In the genomic region with DNA sequence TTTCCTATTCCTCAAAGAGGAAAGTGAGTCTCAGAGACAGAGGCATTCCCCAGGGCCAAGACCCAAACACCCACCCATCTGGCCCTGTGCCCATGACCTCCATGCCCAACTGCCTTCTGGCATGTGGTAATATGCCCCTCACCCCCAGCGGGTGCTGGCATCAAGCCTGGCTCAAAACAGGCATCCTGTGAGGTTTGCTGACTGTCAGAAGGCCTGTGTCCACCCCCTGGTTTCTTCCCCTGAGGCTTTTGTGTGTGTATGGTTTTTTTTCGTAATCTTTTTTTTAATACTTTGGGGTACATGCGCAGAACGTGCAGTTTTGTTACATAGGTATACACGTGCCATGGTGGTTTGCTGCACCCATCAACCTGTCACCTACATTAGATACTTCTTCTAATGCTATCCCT, we compare ENCODE assay signal across 12 cellular contexts. TPM values are rescaled to one million over a fixed set of nuclear protein-coding genes. Genes with fewer than 3 reads are reported as not detected.
DNase-seq lines count a peak whose midpoint lies in the region; TF ChIP-seq lines count a peak whose summit lies in the region.
"Had no signal": no experiment of that assay in that cellular context is flagged by ENCODE, and none has a peak within 500 bp of the region (broad histone marks: within the 10 kb centered on the region; RNA-seq: fewer than 3 reads in every experiment).

No MANE protein-coding gene starts in this region.

- no peaks in the 10 kb centered on the region for H3K79me2 ChIP-seq in OCI-LY3 (ENCODE audit: low read length)

- TF ChIP-seq CTCF in OCI-LY3 (IDR thresholded peaks at IDR 0.05; ENCODE audit: low read depth, low read length) (no peak), esophagus squamous epithelium (IDR thresholded peaks at IDR 0.05) (no peak), prostate gland (IDR thresholded peaks at IDR 0.05) (no peak), GM13976 (IDR thresholded peaks at IDR 0.05; ENCODE audit: borderline replicate concordance, control extremely low read depth, extremely low read depth, insufficient read depth, missing control alignments) (no peak)

- H3K36me3 ChIP-seq in OCI-LY3 (replicated peaks; ENCODE audit: low read depth, low read length) (peaks cover 5% of the 10 kb centered on the region), esophagus squamous epithelium (peaks cover 0 to 67% (median 0%) of the 10 kb centered on the region in 3 donors), prostate gland (no peaks in the 10 kb centered on the region)

- H3K4me1 ChIP-seq in OCI-LY3 (ENCODE audit: low read length): peaks cover 53% of the 10 kb centered on the region
- H3K4me1 ChIP-seq in esophagus squamous epithelium: peaks cover 0 to 31% (median 12%) of the 10 kb centered on the region in 3 donors
- no peaks in the 10 kb centered on the region for H3K4me1 ChIP-seq in prostate gland (replicated peaks)

- H3K27ac ChIP-seq in OCI-LY3 (ENCODE audit: low read length): no peak overlapping the region
- peak overlapping the region in 3 of 4 donors; percentile 88 to 93 (median 89) for H3K27ac ChIP-seq in esophagus squamous epithelium
- H3K27ac ChIP-seq in prostate gland: peak overlapping the region; percentile 74 to 85

- H3K9me3 ChIP-seq in OCI-LY3 (ENCODE audit: insufficient read depth, low read length): no peaks in the 10 kb centered on the region
- no peaks in the 10 kb centered on the region for H3K9me3 ChIP-seq in esophagus squamous epithelium
- no peaks in the 10 kb centered on the region for H3K9me3 ChIP-seq in prostate gland

- no peak overlapping the region for H2AFZ ChIP-seq in OCI-LY3 (ENCODE audit: low read depth, low read length)

- peak overlapping the region; percentile 41; the same call in 1 of the 2 replicates for H3K4me2 ChIP-seq in OCI-LY3 (ENCODE audit: low read length)

- DNase-seq in COR-L47 (lab: John Stamatoyannopoulos, UW): peak; percentile 25
- no peak for DNase-seq in esophagus squamous epithelium (lab: John Stamatoyannopoulos, UW)
- DNase-seq in prostate gland (ENCODE audit: low spot score): no peak
- DNase-seq in middle frontal gyrus (ENCODE audit: extremely low spot score, low spot score): no peak
- no peak for DNase-seq in GM13976 (ENCODE audit: low spot score)
- no peak for DNase-seq in NCI-H1436 treated with DMSO at 0.1 percent for 48 hours (lab: John Stamatoyannopoulos, UW)
- DNase-seq in iPS-NIHi7 (ENCODE audit: extremely low spot score): no peak
- DNase-seq: effector CD4-positive, alpha-beta T cell; NCI-H526 had no signal

- 25 to 51% methylated on average over 5 of the region's 5 CpGs for WGBS in esophagus squamous epithelium, 2 donors
- WGBS in prostate gland: 42% methylated on average over 5 of the region's 5 CpGs

- no peak overlapping the region; the same call in 1 of the 2 replicates for H3K9ac ChIP-seq in OCI-LY3 (ENCODE audit: low read length)

- in situ Hi-C loops in GM13976 (cut with MboI; ENCODE audit: low sequenced_read_pairs, unreplicated experiment): loop anchor here (10.0 kb wide), 1 partner anchor 160 kb away; no protein-coding TSS in a partner anchor

- intact Hi-C loops in esophagus squamous epithelium (cut with DNase I): loop anchor here (5.0 to 10.0 kb wide), 2 partner anchors 68 to 170 kb away; no protein-coding TSS in a partner anchor
- intact Hi-C loops in prostate gland (cut with DNase I): loop anchor here (1.0 to 5.0 kb wide), 3 partner anchors 68 to 268 kb away; no protein-coding TSS in a partner anchor

- no peak for TF ChIP-seq POLR2A in esophagus squamous epithelium (IDR thresholded peaks at IDR 0.05)
- TF ChIP-seq POLR2A in prostate gland (IDR thresholded peaks at IDR 0.05): no peak

- H4K20me1 ChIP-seq in OCI-LY3 (ENCODE audit: insufficient read depth, low read length): no peaks in the 10 kb centered on the region

- H3K4me3 ChIP-seq in OCI-LY3 (ENCODE audit: low read length): no peak overlapping the region
- H3K4me3 ChIP-seq in esophagus squamous epithelium: no peak overlapping the region
- H3K4me3 ChIP-seq in prostate gland: no peak overlapping the region

- no peaks in the 10 kb centered on the region for H3K27me3 ChIP-seq in OCI-LY3 (ENCODE audit: low read depth, low read length)
- H3K27me3 ChIP-seq in esophagus squamous epithelium: no peaks in the 10 kb centered on the region
- H3K27me3 ChIP-seq in prostate gland (replicated peaks; ENCODE audit: insufficient read depth): no peaks in the 10 kb centered on the region

RNA-seq across cellular contexts. Expression of gene KANK2, which starts 7.6 kb away (rescaled TPM):
- 100 to 1,000 TPM in 1 of 4 donors, 10 to 100 TPM in 3; 29.3 to 287 (median 57.1) TPM for total RNA-seq in esophagus squamous epithelium
- total RNA-seq in prostate gland: 100 to 1,000 TPM; 150 to 370 TPM

RNA-seq across cellular contexts. Expression of gene ANGPTL8, which starts 34.5 kb away (rescaled TPM):
- total RNA-seq in esophagus squamous epithelium (not detected), prostate gland (not detected)
- total RNA-seq: activated CD8-positive, alpha-beta memory T cell treated with anti-CD3 and anti-CD28 coated beads for 36 hours; T-helper 1 cell treated with Interleukin-12 subunit alpha and Interleukin-12 subunit beta and Interleukin-4 antibody, amounts not matched to agents 30 ng/mL and 1 ng/mL, for 36 hours had no signal

RNA-seq across cellular contexts. Expression of gene SPC24, which starts 49.4 kb away (rescaled TPM):
- 10 to 100 TPM in 1 of 4 donors, 1 to 10 TPM in 3; 2.9 to 10.9 (median 6.3) TPM for total RNA-seq in esophagus squamous epithelium
- total RNA-seq in prostate gland: 1 to 10 TPM in 1 of 2 donors, under 1 TPM in 1; 0.73 to 5.0 TPM

RNA-seq across cellular contexts. Expression of gene DOCK6, which starts 57.4 kb away (rescaled TPM):
- total RNA-seq in esophagus squamous epithelium (10 to 100 TPM; 19.7 to 94.0 (median 33.3) TPM), prostate gland (10 to 100 TPM; 21.6 to 38.7 TPM)
